Comparison of ENCODE assay signal across 8 cellular contexts in genomic region chr5:188488-189481, GRCh38. TPM values are rescaled to one million over a fixed set of nuclear protein-coding genes. Genes with fewer than 3 reads are reported as not detected.
DNase-seq lines count a peak whose midpoint lies in the region; ATAC-seq, FAIRE-seq and TF ChIP-seq lines count a peak whose summit lies in the region.

No MANE protein-coding gene starts in this region.

- H3K4me1 ChIP-seq in DOHH2 (ENCODE audit: control insufficient read depth, low read length) (peaks cover 57% of the 10 kb centered on the region), KMS-11 (ENCODE audit: low read depth, poor library complexity, severe bottlenecking) (peaks cover 54% of the 10 kb centered on the region)

- no peaks in the 10 kb centered on the region for H3K9me2 ChIP-seq in DOHH2 (replicated peaks; ENCODE audit: control insufficient read depth, low read length)
- H3K9me2 ChIP-seq in neural cell (ENCODE audit: insufficient read depth, low read length) = no peaks in the 10 kb centered on the region

- peak; percentile 82 for ATAC-seq in GM21737 (IDR thresholded peaks at IDR 0.05; ENCODE audit: unreplicated experiment)
- ATAC-seq in stimulated activated naive CD8-positive, alpha-beta T cell treated with anti-CD3 and anti-CD28 coated beads, Interleukin-15, Interleukin-2, amounts not matched to agents 100 U/mL and 50 U/mL, for 24 hours = peak; percentile 93

- DNase-seq in RCC 7860 (ENCODE audit: low spot score) (peak; percentile 76), fibroblast of peridontal ligament (ENCODE audit: extremely low read depth) (peak; percentile 76)
- peak; percentile 68 to 75 for DNase-seq in activated T-helper 1 cell treated with anti-CD3 and anti-CD28 coated beads, Interleukin-2, amount 50 U/mL, for 16 hours (ENCODE audit: low read depth in 1 of 2, low spot score in 1 of 2)
- peak; percentile 93 for DNase-seq in stimulated activated naive CD8-positive, alpha-beta T cell treated with anti-CD3 and anti-CD28 coated beads, Interleukin-15, Interleukin-2, amounts not matched to agents 100 U/mL and 50 U/mL, for 24 hours

- H3K9me3 ChIP-seq in DOHH2 (ENCODE audit: control insufficient read depth, insufficient read depth, low read length) = no peaks in the 10 kb centered on the region
- no peaks in the 10 kb centered on the region for H3K9me3 ChIP-seq in neural cell (ENCODE audit: low read length)

- H3F3A ChIP-seq in DOHH2 (ENCODE audit: control insufficient read depth, insufficient read depth) (peaks cover 5% of the 10 kb centered on the region; the same call in 1 of the 2 replicates), neural cell (ENCODE audit: insufficient read depth, low read length, poor library complexity, severe bottlenecking) (no peaks in the 10 kb centered on the region)

- peaks cover 5% of the 10 kb centered on the region; the same call in 1 of the 2 replicates for H3K79me2 ChIP-seq in DOHH2 (ENCODE audit: control insufficient read depth, low read length)
- H3K79me2 ChIP-seq in KMS-11 (ENCODE audit: insufficient read depth, low read depth) = peaks cover 30% of the 10 kb centered on the region
- H3K79me2 ChIP-seq in neural cell (replicated peaks; ENCODE audit: insufficient read depth, low read length) = no peaks in the 10 kb centered on the region

- H3K4me2 ChIP-seq in DOHH2 (ENCODE audit: low read length) (peak overlapping the region; percentile 77), KMS-11 (peak overlapping the region; percentile 99), neural cell (ENCODE audit: low read length) (no peak overlapping the region)

- H3K9ac ChIP-seq in KMS-11 (peak overlapping the region; percentile 14; the same call in 1 of the 2 replicates), neural cell (ENCODE audit: low read length) (no peak overlapping the region)

- no peaks in the 10 kb centered on the region for H3K36me3 ChIP-seq in DOHH2 (ENCODE audit: control insufficient read depth, low read length)
- H3K36me3 ChIP-seq in KMS-11 (ENCODE audit: insufficient read depth) = no peaks in the 10 kb centered on the region
- no peaks in the 10 kb centered on the region for H3K36me3 ChIP-seq in neural cell (ENCODE audit: insufficient read depth, low read length)

- peak; percentile 60 for TF ChIP-seq RAD21 in neural cell (conservative IDR thresholded peaks at IDR 0.05)

- peak overlapping the region; percentile 76 for H2AFZ ChIP-seq in KMS-11 (ENCODE audit: low read depth)
- H2AFZ ChIP-seq in neural cell (ENCODE audit: low read depth, low read length) = no peak overlapping the region

- H3K4me3 ChIP-seq in DOHH2 (ENCODE audit: low read length) (peak overlapping the region; percentile 47), KMS-11 (IDR thresholded peaks at IDR 0.05; ENCODE audit: insufficient read depth, low read depth, low read length) (no peak overlapping the region), neural cell (ENCODE audit: low read length) (no peak overlapping the region)

- peak; percentile 63 for FAIRE-seq in RCC 7860 (lab: Jason Lieb, UNC)

- TF ChIP-seq EP300 in neural cell (conservative IDR thresholded peaks at IDR 0.05; ENCODE audit: poor library complexity, severe bottlenecking) = no peak

- H3K27me3 ChIP-seq in DOHH2 (ENCODE audit: control insufficient read depth, low read length) (no peaks in the 10 kb centered on the region), KMS-11 (ENCODE audit: insufficient read depth, low read depth) (no peaks in the 10 kb centered on the region), neural cell (ENCODE audit: insufficient read depth, low read depth, low read length) (no peaks in the 10 kb centered on the region)

- no peaks in the 10 kb centered on the region for H4K20me1 ChIP-seq in DOHH2 (ENCODE audit: control insufficient read depth, insufficient read depth, low read depth, low read length)
- H4K20me1 ChIP-seq in KMS-11 (ENCODE audit: insufficient read depth) = no peaks in the 10 kb centered on the region
- H4K20me1 ChIP-seq in neural cell (ENCODE audit: insufficient read depth) = no peaks in the 10 kb centered on the region

- TF ChIP-seq CTCF in DOHH2 (IDR thresholded peaks at IDR 0.05; ENCODE audit: low read depth, low read length, poor library complexity, severe bottlenecking) (peak; percentile 86), KMS-11 (conservative IDR thresholded peaks at IDR 0.05; ENCODE audit: low read depth, low read length) (peak; percentile 95), neural cell (IDR thresholded peaks at IDR 0.05; ENCODE audit: poor library complexity, severe bottlenecking) (peak; percentile 80)

- H3K27ac ChIP-seq in DOHH2 (ENCODE audit: low read depth, low read length) = peak overlapping the region; percentile 9; the same call in 1 of the 2 replicates
- H3K27ac ChIP-seq in KMS-11 = peak overlapping the region; percentile 86; the same call in 1 of the 2 replicates
- H3K27ac ChIP-seq in neural cell (ENCODE audit: low read length) = no peak overlapping the region

TF ChIP-seq in neural cell, 6 proteins besides CTCF, POLR2A, EP300 and RAD21:
- peak; percentile 72 for TF ChIP-seq SMC3 (conservative IDR thresholded peaks at IDR 0.05; ENCODE audit: poor library complexity)
- TF ChIP-seq REST (IDR thresholded peaks at IDR 0.05; ENCODE audit: borderline replicate concordance) = no peak
- TF ChIP-seq MXI1 (conservative IDR thresholded peaks at IDR 0.05; ENCODE audit: poor library complexity, severe bottlenecking) = no peak

RNA-seq across cellular contexts. Expression of gene LRRC14B, which starts 2.5 kb away (rescaled TPM):
- not detected in 2 replicates for polyA plus RNA-seq in neural cell
- not detected in 2 replicates for polyA minus RNA-seq in neural cell

RNA-seq across cellular contexts. Expression of gene CCDC127, which starts 29.2 kb away (rescaled TPM):
- polyA plus RNA-seq in neural cell = 5.2 and 5.4 TPM in 2 replicates
- polyA minus RNA-seq in neural cell = 11.7 and 12.0 TPM in 2 replicates

RNA-seq across cellular contexts. Expression of gene SDHA, which starts 29.3 kb away (rescaled TPM):
- polyA plus RNA-seq in neural cell = 70.4 and 72.2 TPM in 2 replicates
- 79.9 and 86.2 TPM in 2 replicates for polyA minus RNA-seq in neural cell
